8 cellular contexts compared by ENCODE assay signal in genomic region chr11:88175004-88175706, GRCh38. TPM values are rescaled to one million over a fixed set of nuclear protein-coding genes. Genes with fewer than 3 reads are reported as not detected.
A peak's percentile ranks its signal among the peaks of the same experiment; 100 is the strongest.
DNase-seq lines count a peak whose midpoint lies in the region; ATAC-seq, FAIRE-seq and TF ChIP-seq lines count a peak whose summit lies in the region.

Gene RAB38 (minus strand): TSS chr11:88175443. CDS start chr11:88175384, 59 bp downstream.

- TF ChIP-seq CTCF in bronchial epithelial cell (IDR thresholded peaks at IDR 0.05; ENCODE audit: insufficient read depth, low read length, severe bottlenecking), result no peak
- TF ChIP-seq CTCF in left lung (IDR thresholded peaks at IDR 0.05), result no peak

- H3K27ac ChIP-seq in left lung, result peak within 1 kb of the TSS; percentile 76 to 78

- intact Hi-C loops in left lung (cut with DNase I), result no loop called here

- H3K4me3 ChIP-seq in bronchial epithelial cell (ENCODE audit: low read depth, low read length) (peak within 1 kb of the TSS; percentile 80), left lung (peak within 1 kb of the TSS; percentile 37 to 38)

- H3K36me3 ChIP-seq in bronchial epithelial cell (ENCODE audit: control insufficient read depth, insufficient read depth, low read length), result peaks cover 2% of the 10 kb centered on the region
- no peaks in the 10 kb centered on the region for H3K36me3 ChIP-seq in left lung

- ATAC-seq in HG02759 (IDR thresholded peaks at IDR 0.05; ENCODE audit: unreplicated experiment) (peak; percentile 41), left lung (peak; percentile 86)

- peaks cover 0 to 6% of the 10 kb centered on the region in 2 donors for H3K4me1 ChIP-seq in left lung

- H3K27me3 ChIP-seq in bronchial epithelial cell (ENCODE audit: control insufficient read depth, insufficient read depth, low read length), result no peaks in the 10 kb centered on the region
- no peaks in the 10 kb centered on the region for H3K27me3 ChIP-seq in left lung

- DNase-seq in NCI-H748 (lab: John Stamatoyannopoulos, UW; ENCODE audit: unreplicated experiment) (peak; percentile 6), NCI-H748 treated with DMSO at 0.1 percent for 48 hours (lab: John Stamatoyannopoulos, UW) (no peak), RKO (ENCODE audit: low spot score) (peak; percentile 86), bronchial epithelial cell (ENCODE audit: low read depth) (peak; percentile 63), left lung (peak; percentile 50 to 89), HCEC 1CT (no peak)
- peak; percentile 23 to 35 for DNase-seq in stimulated activated CD8-positive, alpha-beta memory T cell treated with anti-CD3 and anti-CD28 coated beads, Interleukin-2, amount 100 ng/mL, for 48 hours (ENCODE audit: low read depth in 2 of 2)

- FAIRE-seq in bronchial epithelial cell (lab: Jason Lieb, UNC), result no peak

- no peaks in the 10 kb centered on the region for H3K9me3 ChIP-seq in left lung

RNA-seq across cellular contexts. Expression of gene RAB38, which starts in this region (rescaled TPM):
- 192 and 403 TPM in 2 replicates for total RNA-seq in bronchial epithelial cell
- 10 to 100 TPM; 12.3 to 13.6 TPM for total RNA-seq in left lung

Comparison
In these comparisons a context has a peak if more than half of its experiments do, and no peak if none do; other contexts are left out.
1. RNA of gene RAB38 (total RNA-seq): 192 to 403 TPM in bronchial epithelial cell; 12.3 to 13.6 TPM in left lung; every median in the first group is over 10 times any median in the second.
2. DNase-seq: peak in NCI-H748 (single experiment), RKO (single experiment), bronchial epithelial cell (single experiment), left lung (2 of 2) and stimulated activated CD8-positive, alpha-beta memory T cell treated with anti-CD3 and anti-CD28 coated beads, Interleukin-2, amount 100 ng/mL, for 48 hours (2 of 2); none in NCI-H748 treated with DMSO at 0.1 percent for 48 hours (single experiment) and HCEC 1CT (single experiment).